24 cellular contexts compared by ENCODE assay signal in the genomic region with DNA sequence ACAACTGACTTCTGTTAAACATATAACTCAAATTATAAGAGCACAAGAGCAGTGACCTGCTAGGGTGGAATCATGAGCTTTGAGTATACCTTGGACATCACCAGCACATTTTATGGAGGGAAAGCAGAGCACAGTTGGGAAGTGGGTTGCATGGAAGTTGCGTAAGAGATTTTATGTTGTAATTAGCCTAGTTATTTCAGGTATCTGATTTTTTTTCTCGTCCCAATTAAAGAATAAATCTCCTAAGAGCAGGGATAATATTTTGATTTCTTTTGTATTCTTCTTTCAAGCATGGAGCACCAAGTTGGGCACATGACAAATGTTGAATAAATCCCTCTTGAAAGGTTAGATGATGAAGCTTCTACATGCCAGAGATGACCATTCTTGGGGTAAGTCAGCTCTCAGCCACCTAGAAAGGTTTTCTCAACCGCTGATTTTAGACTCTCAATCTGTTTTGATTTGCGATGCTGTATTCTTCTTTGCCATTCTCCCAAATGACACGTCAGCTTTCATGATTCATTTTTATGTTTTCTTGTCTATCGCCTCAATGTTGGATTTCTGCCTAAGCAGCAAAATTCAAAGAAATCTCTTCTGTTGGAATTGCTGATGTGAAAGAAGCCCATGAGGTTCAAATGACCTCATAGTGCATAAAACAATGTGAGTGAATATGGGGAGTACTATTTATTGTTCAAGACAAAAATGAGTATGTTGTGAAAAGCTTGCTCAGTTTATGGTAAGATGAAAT. TPM values are rescaled to one million over a fixed set of nuclear protein-coding genes. Genes with fewer than 3 reads are reported as not detected.
"Had no signal": no experiment of that assay in that cellular context is flagged by ENCODE, and none has a peak within 500 bp of the region (broad histone marks: within the 10 kb centered on the region; RNA-seq: fewer than 3 reads in every experiment).

No MANE protein-coding gene starts in this region.

- H3K4me1 ChIP-seq: body of pancreas, left ventricle myocardium inferior, prostate gland, tibial artery had no signal

- H3K9me3 ChIP-seq: body of pancreas, left ventricle myocardium inferior, ovary, prostate gland, tibial artery had no signal

- H3K4me3 Mint-ChIP-seq: activated B cell treated with CpG ODN at 0.5 μM for 24 hours; activated CD4-positive, alpha-beta T cell treated with anti-CD3 and anti-CD28 coated beads for 36 hours; activated naive CD8-positive, alpha-beta T cell; activated T-cell treated with anti-CD3 and anti-CD28 coated beads, Interleukin-2, amount 50 U/mL, for 24 hours; activated T-helper 17 cell treated with anti-CD3 and anti-CD28 coated beads, Interleukin-2, amount 50 U/mL, for 72 hours; effector memory CD8-positive, alpha-beta T cell; mesothelial cell of epicardium; naive thymus-derived CD8-positive, alpha-beta T cell; stimulated activated naive CD8-positive, alpha-beta T cell treated with anti-CD3 and anti-CD28 coated beads, Interleukin-15, Interleukin-2, amounts not matched to agents 100 ng/mL and 50 ng/mL, for 24 hours; T-helper 17 cell had no signal

- H3K9me3 Mint-ChIP-seq: activated B cell treated with CpG ODN at 0.5 μM for 24 hours; activated T-cell treated with anti-CD3 and anti-CD28 coated beads, Interleukin-2, amount 50 U/mL, for 24 hours; activated T-helper 17 cell treated with anti-CD3 and anti-CD28 coated beads, Interleukin-2, amount 50 U/mL, for 72 hours; effector memory CD8-positive, alpha-beta T cell; stimulated activated naive CD8-positive, alpha-beta T cell treated with anti-CD3 and anti-CD28 coated beads, Interleukin-15, Interleukin-2, amounts not matched to agents 100 ng/mL and 50 ng/mL, for 24 hours had no signal

- H3K4me3 ChIP-seq: body of pancreas, left ventricle myocardium inferior, ovary, prostate gland, tibial artery had no signal

- H3K27me3 ChIP-seq: body of pancreas, ovary, tibial artery had no signal

- H3K36me3 Mint-ChIP-seq: activated naive CD8-positive, alpha-beta T cell; mesothelial cell of epicardium; naive thymus-derived CD8-positive, alpha-beta T cell had no signal

- H3K27ac ChIP-seq: body of pancreas, left ventricle myocardium inferior, ovary, prostate gland, tibial artery had no signal

- FAIRE-seq: colon, endothelial cell of umbilical vein had no signal

- H3K27ac Mint-ChIP-seq: activated B cell treated with CpG ODN at 0.5 μM for 24 hours; activated CD4-positive, alpha-beta T cell treated with anti-CD3 and anti-CD28 coated beads for 36 hours; activated naive CD8-positive, alpha-beta T cell; activated T-cell treated with anti-CD3 and anti-CD28 coated beads, Interleukin-2, amount 50 U/mL, for 24 hours; activated T-helper 17 cell treated with anti-CD3 and anti-CD28 coated beads, Interleukin-2, amount 50 U/mL, for 72 hours; effector memory CD8-positive, alpha-beta T cell; mesothelial cell of epicardium; naive thymus-derived CD8-positive, alpha-beta T cell; stimulated activated naive CD8-positive, alpha-beta T cell treated with anti-CD3 and anti-CD28 coated beads, Interleukin-15, Interleukin-2, amounts not matched to agents 100 ng/mL and 50 ng/mL, for 24 hours; T-helper 17 cell had no signal

- H3K4me1 Mint-ChIP-seq: activated B cell treated with CpG ODN at 0.5 μM for 24 hours; activated CD4-positive, alpha-beta T cell treated with anti-CD3 and anti-CD28 coated beads for 36 hours; activated T-helper 17 cell treated with anti-CD3 and anti-CD28 coated beads, Interleukin-2, amount 50 U/mL, for 72 hours; naive thymus-derived CD8-positive, alpha-beta T cell; T-helper 17 cell had no signal

- DNase-seq: activated B cell treated with CpG ODN at 0.5 μM for 24 hours; activated CD4-positive, alpha-beta T cell treated with anti-CD3 and anti-CD28 coated beads for 36 hours; activated CD4-positive, alpha-beta T cell treated with anti-CD3 and anti-CD28 coated beads, Interleukin-2, amount 50 U/mL, for 4 hours; activated CD8-positive, alpha-beta memory T cell treated with anti-CD3 and anti-CD28 coated beads for 24 hours; activated CD8-positive, alpha-beta memory T cell treated with anti-CD3 and anti-CD28 coated beads, Interleukin-2, amount 50 U/mL, for 4 hours; activated T-cell treated with anti-CD3 and anti-CD28 coated beads, Interleukin-2, amount 50 U/mL, for 24 hours; body of pancreas; caudate nucleus; effector memory CD8-positive, alpha-beta T cell; left ventricle myocardium inferior; naive thymus-derived CD8-positive, alpha-beta T cell; ovary; stimulated activated CD4-positive, alpha-beta T cell treated with anti-CD3 and anti-CD28 coated beads, Interleukin-12 subunit alpha, Interleukin-12 subunit beta, amount 100 ng/mL, for 4 hours; stimulated activated CD4-positive, alpha-beta T cell treated with anti-CD3 and anti-CD28 coated beads, Interleukin-1b, Interleukin-23, amount 100 ng/mL, for 48 hours; T-helper 17 cell; tibial artery had no signal

- ATAC-seq: activated CD4-positive, alpha-beta T cell treated with anti-CD3 and anti-CD28 coated beads for 36 hours; activated T-helper 17 cell treated with anti-CD3 and anti-CD28 coated beads, Interleukin-2, amount 50 U/mL, for 72 hours; body of pancreas; effector memory CD8-positive, alpha-beta T cell; esophagus mucosa; naive thymus-derived CD8-positive, alpha-beta T cell; T-helper 17 cell had no signal

- H3K36me3 ChIP-seq: left ventricle myocardium inferior, ovary, prostate gland, tibial artery had no signal

RNA-seq across cellular contexts. Expression of a gene that starts 15.3 kb away (rescaled TPM):
- total RNA-seq: activated B cell treated with CpG ODN at 0.5 μM for 24 hours had no signal
